1 cellular context compared by ENCODE assay signal in genomic region chr3:53841296-53841695, GRCh38.
A peak's percentile ranks its signal among the peaks of the same experiment; 100 is the strongest.
TF ChIP-seq lines count a peak whose summit lies in the region.

No MANE protein-coding gene starts in this region.

TF ChIP-seq in HepG2, 621 proteins besides CTCF, POLR2A, EP300 and RAD21 (continued from another document and continues in another):
- TF ChIP-seq KDM5B (CRISPR knock-in tag; IDR thresholded peaks at IDR 0.05; ENCODE audit: borderline replicate concordance), result peak; percentile 23; the same call in 1 of the 2 replicates
- TF ChIP-seq PCBP2 (optimal IDR thresholded peaks at IDR 0.05; ENCODE audit: low read depth, low read length, poor library complexity, severe bottlenecking), result no peak
- no peak for TF ChIP-seq SP5 (CRISPR knock-in tag; IDR thresholded peaks at IDR 0.05; ENCODE audit: borderline replicate concordance, low read depth)
- peak; percentile 74; the same call in 1 of the 2 replicates for TF ChIP-seq HNRNPL (IDR thresholded peaks at IDR 0.05; ENCODE audit: low read depth, low read length)
- TF ChIP-seq ZNF510 (CRISPR knock-in tag; IDR thresholded peaks at IDR 0.05; ENCODE audit: low read depth), result no peak
- TF ChIP-seq HNF4G (IDR thresholded peaks at IDR 0.05; ENCODE audit: borderline replicate concordance, low read depth, low read length), result no peak
- TF ChIP-seq HNF4G (CRISPR knock-in tag; IDR thresholded peaks at IDR 0.05; ENCODE audit: borderline replicate concordance, low read depth), result no peak
- no peak for TF ChIP-seq HBP1 (CRISPR knock-in tag; IDR thresholded peaks at IDR 0.05; ENCODE audit: low read depth)
- TF ChIP-seq NR2F2 (IDR thresholded peaks at IDR 0.05; ENCODE audit: borderline replicate concordance, low read depth), result no peak
- no peak for TF ChIP-seq ZBTB7A (CRISPR knock-in tag; IDR thresholded peaks at IDR 0.05)
- TF ChIP-seq, protein P1, sequence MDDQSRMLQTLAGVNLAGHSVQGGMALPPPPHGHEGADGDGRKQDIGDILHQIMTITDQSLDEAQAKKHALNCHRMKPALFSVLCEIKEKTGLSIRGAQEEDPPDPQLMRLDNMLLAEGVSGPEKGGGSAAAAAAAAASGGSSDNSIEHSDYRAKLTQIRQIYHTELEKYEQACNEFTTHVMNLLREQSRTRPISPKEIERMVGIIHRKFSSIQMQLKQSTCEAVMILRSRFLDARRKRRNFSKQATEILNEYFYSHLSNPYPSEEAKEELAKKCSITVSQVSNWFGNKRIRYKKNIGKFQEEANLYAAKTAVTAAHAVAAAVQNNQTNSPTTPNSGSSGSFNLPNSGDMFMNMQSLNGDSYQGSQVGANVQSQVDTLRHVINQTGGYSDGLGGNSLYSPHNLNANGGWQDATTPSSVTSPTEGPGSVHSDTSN (CRISPR knock-in tag; IDR thresholded peaks at IDR 0.05; ENCODE audit: borderline replicate concordance), result no peak
- peak; percentile 24; the same call in 1 of the 2 replicates for TF ChIP-seq SMC3 (IDR thresholded peaks at IDR 0.05; ENCODE audit: low read length)
- TF ChIP-seq, protein P2, sequence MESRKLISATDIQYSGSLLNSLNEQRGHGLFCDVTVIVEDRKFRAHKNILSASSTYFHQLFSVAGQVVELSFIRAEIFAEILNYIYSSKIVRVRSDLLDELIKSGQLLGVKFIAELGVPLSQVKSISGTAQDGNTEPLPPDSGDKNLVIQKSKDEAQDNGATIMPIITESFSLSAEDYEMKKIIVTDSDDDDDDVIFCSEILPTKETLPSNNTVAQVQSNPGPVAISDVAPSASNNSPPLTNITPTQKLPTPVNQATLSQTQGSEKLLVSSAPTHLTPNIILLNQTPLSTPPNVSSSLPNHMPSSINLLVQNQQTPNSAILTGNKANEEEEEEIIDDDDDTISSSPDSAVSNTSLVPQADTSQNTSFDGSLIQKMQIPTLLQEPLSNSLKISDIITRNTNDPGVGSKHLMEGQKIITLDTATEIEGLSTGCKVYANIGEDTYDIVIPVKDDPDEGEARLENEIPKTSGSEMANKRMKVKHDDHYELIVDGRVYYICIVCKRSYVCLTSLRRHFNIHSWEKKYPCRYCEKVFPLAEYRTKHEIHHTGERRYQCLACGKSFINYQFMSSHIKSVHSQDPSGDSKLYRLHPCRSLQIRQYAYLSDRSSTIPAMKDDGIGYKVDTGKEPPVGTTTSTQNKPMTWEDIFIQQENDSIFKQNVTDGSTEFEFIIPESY (CRISPR knock-in tag; IDR thresholded peaks at IDR 0.05), result peak; percentile 55
- no peak for TF ChIP-seq FOXJ3 (CRISPR knock-in tag; IDR thresholded peaks at IDR 0.05; ENCODE audit: borderline replicate concordance)
- no peak for TF ChIP-seq ZZZ3 (CRISPR knock-in tag; IDR thresholded peaks at IDR 0.05; ENCODE audit: borderline replicate concordance)
- no peak for TF ChIP-seq ZFP41 (CRISPR knock-in tag; IDR thresholded peaks at IDR 0.05; ENCODE audit: borderline replicate concordance)
- TF ChIP-seq RARG (CRISPR knock-in tag; IDR thresholded peaks at IDR 0.05; ENCODE audit: low read depth), result no peak
- TF ChIP-seq, protein P3, sequence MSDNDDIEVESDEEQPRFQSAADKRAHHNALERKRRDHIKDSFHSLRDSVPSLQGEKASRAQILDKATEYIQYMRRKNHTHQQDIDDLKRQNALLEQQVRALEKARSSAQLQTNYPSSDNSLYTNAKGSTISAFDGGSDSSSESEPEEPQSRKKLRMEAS (IDR thresholded peaks at IDR 0.05), result no peak
- no peak for TF ChIP-seq FOSL1 (CRISPR knock-in tag; IDR thresholded peaks at IDR 0.05; ENCODE audit: borderline replicate concordance)
- no peak for TF ChIP-seq ZNF772 (CRISPR knock-in tag; IDR thresholded peaks at IDR 0.05)
- no peak; the same call in 1 of the 2 replicates for TF ChIP-seq UBTF (CRISPR knock-in tag; IDR thresholded peaks at IDR 0.05)
- TF ChIP-seq RFXAP (CRISPR knock-in tag; IDR thresholded peaks at IDR 0.05; ENCODE audit: borderline replicate concordance), result no peak
- TF ChIP-seq, protein P4, sequence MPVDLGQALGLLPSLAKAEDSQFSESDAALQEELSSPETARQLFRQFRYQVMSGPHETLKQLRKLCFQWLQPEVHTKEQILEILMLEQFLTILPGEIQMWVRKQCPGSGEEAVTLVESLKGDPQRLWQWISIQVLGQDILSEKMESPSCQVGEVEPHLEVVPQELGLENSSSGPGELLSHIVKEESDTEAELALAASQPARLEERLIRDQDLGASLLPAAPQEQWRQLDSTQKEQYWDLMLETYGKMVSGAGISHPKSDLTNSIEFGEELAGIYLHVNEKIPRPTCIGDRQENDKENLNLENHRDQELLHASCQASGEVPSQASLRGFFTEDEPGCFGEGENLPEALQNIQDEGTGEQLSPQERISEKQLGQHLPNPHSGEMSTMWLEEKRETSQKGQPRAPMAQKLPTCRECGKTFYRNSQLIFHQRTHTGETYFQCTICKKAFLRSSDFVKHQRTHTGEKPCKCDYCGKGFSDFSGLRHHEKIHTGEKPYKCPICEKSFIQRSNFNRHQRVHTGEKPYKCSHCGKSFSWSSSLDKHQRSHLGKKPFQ (CRISPR knock-in tag; IDR thresholded peaks at IDR 0.05; ENCODE audit: insufficient replicate concordance), result no peak
- no peak for TF ChIP-seq SMAD9 (CRISPR knock-in tag; IDR thresholded peaks at IDR 0.05)
- TF ChIP-seq NFIC (IDR thresholded peaks at IDR 0.05; ENCODE audit: low read length), result no peak
- TF ChIP-seq CREBL2 (CRISPR knock-in tag; IDR thresholded peaks at IDR 0.05; ENCODE audit: borderline replicate concordance), result no peak
- TF ChIP-seq REL (CRISPR knock-in tag; conservative IDR thresholded peaks at IDR 0.05), result no peak
- no peak for TF ChIP-seq ZNF501 (CRISPR knock-in tag; IDR thresholded peaks at IDR 0.05)
- TF ChIP-seq TCF12 (IDR thresholded peaks at IDR 0.05), result no peak
- TF ChIP-seq TCF12 (CRISPR knock-in tag; IDR thresholded peaks at IDR 0.05), result no peak
- TF ChIP-seq ZNF614 (CRISPR knock-in tag; IDR thresholded peaks at IDR 0.05; ENCODE audit: borderline replicate concordance), result no peak
- no peak for TF ChIP-seq ZNF839 (CRISPR knock-in tag; IDR thresholded peaks at IDR 0.05; ENCODE audit: borderline replicate concordance)
- TF ChIP-seq CBX5 (CRISPR knock-in tag; IDR thresholded peaks at IDR 0.05; ENCODE audit: borderline replicate concordance), result peak; percentile 20; the same call in 1 of the 2 replicates
- TF ChIP-seq ZBTB38 (CRISPR knock-in tag; IDR thresholded peaks at IDR 0.05), result peak; percentile 34; the same call in 1 of the 2 replicates
- TF ChIP-seq ZNF563 (CRISPR knock-in tag; IDR thresholded peaks at IDR 0.05), result no peak
- TF ChIP-seq ZFAT (CRISPR knock-in tag; conservative IDR thresholded peaks at IDR 0.05), result no peak
- TF ChIP-seq, protein P5, sequence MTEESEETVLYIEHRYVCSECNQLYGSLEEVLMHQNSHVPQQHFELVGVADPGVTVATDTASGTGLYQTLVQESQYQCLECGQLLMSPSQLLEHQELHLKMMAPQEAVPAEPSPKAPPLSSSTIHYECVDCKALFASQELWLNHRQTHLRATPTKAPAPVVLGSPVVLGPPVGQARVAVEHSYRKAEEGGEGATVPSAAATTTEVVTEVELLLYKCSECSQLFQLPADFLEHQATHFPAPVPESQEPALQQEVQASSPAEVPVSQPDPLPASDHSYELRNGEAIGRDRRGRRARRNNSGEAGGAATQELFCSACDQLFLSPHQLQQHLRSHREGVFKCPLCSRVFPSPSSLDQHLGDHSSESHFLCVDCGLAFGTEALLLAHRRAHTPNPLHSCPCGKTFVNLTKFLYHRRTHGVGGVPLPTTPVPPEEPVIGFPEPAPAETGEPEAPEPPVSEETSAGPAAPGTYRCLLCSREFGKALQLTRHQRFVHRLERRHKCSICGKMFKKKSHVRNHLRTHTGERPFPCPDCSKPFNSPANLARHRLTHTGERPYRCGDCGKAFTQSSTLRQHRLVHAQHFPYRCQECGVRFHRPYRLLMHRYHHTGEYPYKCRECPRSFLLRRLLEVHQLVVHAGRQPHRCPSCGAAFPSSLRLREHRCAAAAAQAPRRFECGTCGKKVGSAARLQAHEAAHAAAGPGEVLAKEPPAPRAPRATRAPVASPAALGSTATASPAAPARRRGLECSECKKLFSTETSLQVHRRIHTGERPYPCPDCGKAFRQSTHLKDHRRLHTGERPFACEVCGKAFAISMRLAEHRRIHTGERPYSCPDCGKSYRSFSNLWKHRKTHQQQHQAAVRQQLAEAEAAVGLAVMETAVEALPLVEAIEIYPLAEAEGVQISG (CRISPR knock-in tag; IDR thresholded peaks at IDR 0.05), result peak; percentile 17; the same call in 1 of the 2 replicates
- TF ChIP-seq, protein P6, sequence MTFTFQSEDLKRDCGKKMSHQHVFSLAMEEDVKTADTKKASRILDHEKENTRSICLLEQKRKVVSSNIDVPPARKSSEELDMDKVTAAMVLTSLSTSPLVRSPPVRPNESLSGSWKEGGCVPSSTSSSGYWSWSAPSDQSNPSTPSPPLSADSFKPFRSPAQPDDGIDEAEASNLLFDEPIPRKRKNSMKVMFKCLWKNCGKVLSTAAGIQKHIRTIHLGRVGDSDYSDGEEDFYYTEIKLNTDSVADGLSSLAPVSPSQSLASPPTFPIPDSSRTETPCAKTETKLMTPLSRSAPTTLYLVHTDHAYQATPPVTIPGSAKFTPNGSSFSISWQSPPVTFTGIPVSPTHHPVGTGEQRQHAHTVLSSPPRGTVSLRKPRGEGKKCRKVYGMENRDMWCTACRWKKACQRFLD (CRISPR knock-in tag; IDR thresholded peaks at IDR 0.05; ENCODE audit: borderline replicate concordance), result no peak
- TF ChIP-seq, protein P7, sequence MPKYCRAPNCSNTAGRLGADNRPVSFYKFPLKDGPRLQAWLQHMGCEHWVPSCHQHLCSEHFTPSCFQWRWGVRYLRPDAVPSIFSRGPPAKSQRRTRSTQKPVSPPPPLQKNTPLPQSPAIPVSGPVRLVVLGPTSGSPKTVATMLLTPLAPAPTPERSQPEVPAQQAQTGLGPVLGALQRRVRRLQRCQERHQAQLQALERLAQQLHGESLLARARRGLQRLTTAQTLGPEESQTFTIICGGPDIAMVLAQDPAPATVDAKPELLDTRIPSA (CRISPR knock-in tag; IDR thresholded peaks at IDR 0.05; ENCODE audit: borderline replicate concordance), result no peak
- no peak for TF ChIP-seq ZFX (CRISPR knock-in tag; IDR thresholded peaks at IDR 0.05; ENCODE audit: low read depth)
- TF ChIP-seq ZNF891 (CRISPR knock-in tag; IDR thresholded peaks at IDR 0.05), result no peak
- TF ChIP-seq TBP (CRISPR knock-in tag; IDR thresholded peaks at IDR 0.05), result no peak
- TF ChIP-seq BORCS8-MEF2B (CRISPR knock-in tag; IDR thresholded peaks at IDR 0.05), result peak; percentile 41; the same call in 1 of the 2 replicates
- TF ChIP-seq ZNF703 (CRISPR knock-in tag; IDR thresholded peaks at IDR 0.05; ENCODE audit: borderline replicate concordance), result no peak
- no peak for TF ChIP-seq RXRA (CRISPR knock-in tag; IDR thresholded peaks at IDR 0.05)
- TF ChIP-seq FOXC1 (CRISPR knock-in tag; IDR thresholded peaks at IDR 0.05; ENCODE audit: borderline replicate concordance), result no peak
- TF ChIP-seq ZNF687 (CRISPR knock-in tag; IDR thresholded peaks at IDR 0.05), result peak; percentile 88
- peak; percentile 27; the same call in 1 of the 2 replicates for TF ChIP-seq SALL1 (CRISPR knock-in tag; IDR thresholded peaks at IDR 0.05)
- no peak for TF ChIP-seq ZEB1 (IDR thresholded peaks at IDR 0.05; ENCODE audit: insufficient replicate concordance, low read depth)
- no peak for TF ChIP-seq ZNF572 (CRISPR knock-in tag; IDR thresholded peaks at IDR 0.05)
- no peak for TF ChIP-seq ZNF766 (CRISPR knock-in tag; IDR thresholded peaks at IDR 0.05; ENCODE audit: borderline replicate concordance)
